8 cellular contexts compared by ENCODE assay signal in the genomic region with DNA sequence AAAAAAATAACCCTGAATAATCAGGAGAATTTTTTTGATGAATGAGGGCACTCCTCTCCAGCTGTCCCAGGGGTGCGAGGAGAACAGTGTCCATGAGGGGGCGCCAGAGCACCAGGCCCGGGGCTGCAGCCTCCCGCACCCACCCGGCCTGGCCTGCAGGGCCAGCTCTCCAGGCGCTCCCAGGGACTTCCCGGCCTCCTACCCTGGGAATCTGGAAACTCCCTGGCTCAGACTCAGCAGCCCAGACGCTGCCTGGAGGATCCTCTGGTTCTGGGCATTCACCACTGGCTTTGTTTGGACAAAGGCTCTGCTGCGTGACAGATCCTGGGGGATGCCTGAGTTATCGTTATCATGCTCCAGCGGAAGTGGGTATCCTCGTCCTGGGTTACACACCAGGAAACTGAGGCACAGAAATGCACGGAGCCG.
DNase-seq lines count a peak whose midpoint lies in the region; ATAC-seq and TF ChIP-seq lines count a peak whose summit lies in the region.

No MANE protein-coding gene starts in this region.

- DNase-seq in ACHN, result peak; percentile 84
- DNase-seq in GM20000 (ENCODE audit: low spot score), result peak; percentile 62
- DNase-seq in NT2/D1 (ENCODE audit: low read depth, low spot score), result peak; percentile 36
- DNase-seq in activated T-cell treated with anti-CD3 and anti-CD28 coated beads, Interleukin-2, amount 50 U/mL, for 1 hour, result peak; percentile 72
- peak; percentile 54 to 67 for DNase-seq in erythroblast (lab: John Stamatoyannopoulos, UW)
- DNase-seq in stimulated activated CD8-positive, alpha-beta memory T cell treated with anti-CD3 and anti-CD28 coated beads, Interleukin-4, amount 100 ng/mL, for 1 hour (ENCODE audit: low read depth in 2 of 2, low spot score in 1 of 2), result peak; percentile 16 to 26

- ATAC-seq in GM21717 (IDR thresholded peaks at IDR 0.05; ENCODE audit: unreplicated experiment), result no peak

- H3K36me3 ChIP-seq in NT2/D1 (ENCODE audit: insufficient read depth, insufficient read length, low read length), result peaks cover 54% of the 10 kb centered on the region
- peaks cover 5 to 9% of the 10 kb centered on the region in 2 donors for H3K36me3 ChIP-seq in muscle layer of duodenum (ENCODE audit: control insufficient read depth in 1 of 2, insufficient read depth in 2 of 2, low read length in 2 of 2)

- in situ Hi-C loops in ACHN (cut with HindIII; ENCODE audit: low pct_ligation_motif_present, low pct_unique_long_range_greater_than_20kb, low sequenced_read_pairs), result loop anchor here (10.0 kb wide), 1 partner anchor 154 kb away; no protein-coding TSS in a partner anchor

- TF ChIP-seq CTCF in GM20000 (IDR thresholded peaks at IDR 0.05; ENCODE audit: extremely low read depth, missing control alignments), result peak; percentile 51

- H3K27me3 ChIP-seq in NT2/D1 (ENCODE audit: insufficient read depth, insufficient read length) (no peaks in the 10 kb centered on the region), muscle layer of duodenum (ENCODE audit: low read depth, low read length) (no peaks in the 10 kb centered on the region)

- peak overlapping the region; percentile 49 for H3K27ac ChIP-seq in muscle layer of duodenum (ENCODE audit: low read length)

- H3K9me3 ChIP-seq in NT2/D1 (ENCODE audit: insufficient read depth, low read length) (peaks cover 30% of the 10 kb centered on the region; the same call in 1 of the 2 replicates), muscle layer of duodenum (ENCODE audit: control insufficient read depth in 1 of 2, low read length in 2 of 2) (peaks cover 8 to 9% of the 10 kb centered on the region in 2 donors)

- peaks cover 4% of the 10 kb centered on the region for H3K4me1 ChIP-seq in NT2/D1 (ENCODE audit: insufficient read depth, insufficient read length)
- H3K4me1 ChIP-seq in muscle layer of duodenum (ENCODE audit: control insufficient read depth in 1 of 2, insufficient read depth in 2 of 2, low read length in 2 of 2), result peaks cover 0 to 9% of the 10 kb centered on the region in 2 donors

- H3K9ac ChIP-seq in NT2/D1 (ENCODE audit: insufficient read length, low read depth), result no peak overlapping the region

- H3K4me3 ChIP-seq in NT2/D1 (ENCODE audit: insufficient read length, low read depth), result no peak overlapping the region
- H3K4me3 ChIP-seq in muscle layer of duodenum (ENCODE audit: low read depth in 1 of 2, low read length in 2 of 2), result no peak overlapping the region

- no peak for TF ChIP-seq POLR2A in erythroblast (IDR thresholded peaks at IDR 0.05; ENCODE audit: low read length)

Comparison
In these comparisons a context has a peak if more than half of its experiments do, and no peak if none do; other contexts are left out.
1. DNase-seq: peak in every context shown above with its lines; median percentile 84 in ACHN; 72 in activated T-cell treated with anti-CD3 and anti-CD28 coated beads, Interleukin-2, amount 50 U/mL, for 1 hour; 62 in GM20000; 60 in erythroblast; 36 in NT2/D1; 21 in stimulated activated CD8-positive, alpha-beta memory T cell treated with anti-CD3 and anti-CD28 coated beads, Interleukin-4, amount 100 ng/mL, for 1 hour.